In genomic region chr11:3454844-3455243, GRCh38 we compare ENCODE assay signal across 8 cellular contexts.
DNase-seq lines count a peak whose midpoint lies in the region; TF ChIP-seq lines count a peak whose summit lies in the region.
"Not testable (repeated sequence)": the region's sequence is repeated elsewhere in the genome, so short reads cannot be mapped to it uniquely, and the experiment has no call there.

No MANE protein-coding gene starts in this region.

- TF ChIP-seq CTCF in hepatocyte (IDR thresholded peaks at IDR 0.05; ENCODE audit: poor library complexity): peak; percentile 70

- in situ Hi-C loops in KBM-7 (cut with MboI; ENCODE audit: low pct_unique_long_range_greater_than_20kb, low sequenced_read_pairs): not testable (repeated sequence)

- H3K4me1 ChIP-seq in hepatocyte (ENCODE audit: insufficient read depth): not testable (repeated sequence)

- H4K20me1 ChIP-seq in hepatocyte (ENCODE audit: insufficient read depth, poor library complexity, severe bottlenecking): not testable (repeated sequence)

- DNase-seq in COLO668 (lab: John Stamatoyannopoulos, UW; ENCODE audit: unreplicated experiment): peak; percentile 37
- peak; percentile 47 for DNase-seq in KBM-7
- DNase-seq in RPMI7951 (ENCODE audit: low read depth): peak; percentile 49
- DNase-seq in activated CD8-positive, alpha-beta memory T cell treated with anti-CD3 and anti-CD28 coated beads for 4 hours (ENCODE audit: low read depth in 2 of 2): peak; percentile 14 to 21
- DNase-seq in central memory CD4-positive, alpha-beta T cell: peak; percentile 52
- peak; percentile 56 for DNase-seq in hepatocyte (ENCODE audit: low spot score)
- DNase-seq in pons (ENCODE audit: low spot score): peak; percentile 39
- DNase-seq in stimulated activated CD8-positive, alpha-beta memory T cell treated with anti-CD3 and anti-CD28 coated beads, Interleukin-7, amount 100 ng/mL, for 1 hour (ENCODE audit: low read depth in 2 of 2): peak; percentile 2 to 11

- WGBS in hepatocyte (ENCODE audit: low lambda C conversion rate, missing lambda C conversion rate): 6% methylated on average over 16 of the region's 16 CpGs

- not testable (repeated sequence) for H3K36me3 ChIP-seq in hepatocyte (replicated peaks; ENCODE audit: insufficient read depth, low read depth)

- H3K9me3 ChIP-seq in hepatocyte (ENCODE audit: low read depth): not testable (repeated sequence)

- H3K9me2 ChIP-seq in hepatocyte (replicated peaks; ENCODE audit: insufficient read depth): not testable (repeated sequence)

- H3K27me3 ChIP-seq in hepatocyte: not testable (repeated sequence)

- H3K4me2 ChIP-seq in hepatocyte: peak overlapping the region; percentile 73

- not testable (repeated sequence) for H3K79me2 ChIP-seq in hepatocyte

- H2AFZ ChIP-seq in hepatocyte: not testable (repeated sequence)

- H3K27ac ChIP-seq in hepatocyte: not testable (repeated sequence)

- H3K4me3 ChIP-seq in hepatocyte: not testable (repeated sequence)
